Comparison of ENCODE assay signal across 1 cellular context in genomic region chr17:42975700-42976099, GRCh38.
TF ChIP-seq lines count a peak whose summit lies in the region.

No MANE protein-coding gene starts in this region.

TF ChIP-seq in HepG2, 621 proteins besides CTCF, POLR2A, EP300 and RAD21:
- TF ChIP-seq ZBTB38 (CRISPR knock-in tag; IDR thresholded peaks at IDR 0.05) (0 out of 2 replicates have a peak, but pooled peaks have one; percentile 39), ADNP (CRISPR knock-in tag; IDR thresholded peaks at IDR 0.05) (0 out of 2 replicates have a peak, but pooled peaks have one; percentile 1), ZNF687 (CRISPR knock-in tag; IDR thresholded peaks at IDR 0.05) (peak; percentile 28; the same call in 1 of the 2 replicates)
